In the genomic region with DNA sequence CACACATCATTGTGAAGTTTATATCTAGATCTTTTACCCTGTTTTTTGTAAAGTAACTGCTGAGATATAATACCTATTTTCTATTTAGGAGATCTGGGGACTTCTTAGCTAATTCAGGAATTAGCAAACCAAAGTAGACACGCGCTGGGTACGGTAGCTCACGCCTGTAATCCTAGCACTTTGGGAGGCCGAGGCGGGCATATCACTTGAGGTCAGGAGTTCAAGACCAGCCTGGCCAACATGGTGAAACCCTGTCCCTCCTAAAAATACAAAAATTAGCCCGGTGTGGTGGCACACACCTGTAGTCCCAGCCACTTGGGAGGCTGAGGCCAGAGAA, we compare ENCODE assay signal across 8 cellular contexts. TPM values are rescaled to one million over a fixed set of nuclear protein-coding genes. Genes with fewer than 3 reads are reported as not detected.
DNase-seq lines count a peak whose midpoint lies in the region; ATAC-seq and TF ChIP-seq lines count a peak whose summit lies in the region.
"Not testable (repeated sequence)": the region's sequence is repeated elsewhere in the genome, so short reads cannot be mapped to it uniquely, and the experiment has no call there.

No MANE protein-coding gene starts in this region.

- not testable (repeated sequence) for DNase-seq in Calu3; T-helper 2 cell treated with Interferon-gamma antibody and Interleukin-4, amounts not matched to agents 5 μg/mL and 100 μg/mL, for 36 hours (ENCODE audit: low spot score); esophagus muscularis mucosa (ENCODE audit: extremely low spot score); transverse colon

- intact Hi-C loops in Calu3 (cut with micrococcal nuclease; ENCODE audit: unreplicated experiment); esophagus muscularis mucosa (cut with DNase I); transverse colon (cut with DNase I; ENCODE audit: low total_unique reads): not testable (repeated sequence)

- not testable (repeated sequence) for H3K9me3 ChIP-seq in esophagus muscularis mucosa, neutrophil, transverse colon

- not testable (repeated sequence) for TF ChIP-seq CTCF in Calu3 (IDR thresholded peaks at IDR 0.05; ENCODE audit: unreplicated experiment); esophagus muscularis mucosa (IDR thresholded peaks at IDR 0.05); neutrophil (IDR thresholded peaks at IDR 0.05); transverse colon (IDR thresholded peaks at IDR 0.05)

- not testable (repeated sequence) for H3K4me3 Mint-ChIP-seq in Calu3 (ENCODE audit: low read depth, unreplicated experiment)
- H3K4me3 Mint-ChIP-seq in T-helper 2 cell treated with Interferon-gamma antibody and Interleukin-4, amounts not matched to agents 5 μg/mL and 100 μg/mL, for 36 hours: peak overlapping the region; percentile 79
- peak overlapping the region; percentile 83 for H3K4me3 Mint-ChIP-seq in activated naive CD8-positive, alpha-beta T cell

- not testable (repeated sequence) for BruUV-seq in Calu3 (replicated peaks; lab: Mats Ljungman, UMichigan)

- not testable (repeated sequence) for H3K36me3 ChIP-seq in esophagus muscularis mucosa, neutrophil, transverse colon

- H3K4me1 ChIP-seq in esophagus muscularis mucosa (peaks cover 0 to 30% (median 25%) of the 10 kb centered on the region in 4 donors), neutrophil (ENCODE audit: control insufficient read depth in 1 of 2, insufficient read depth in 1 of 2, low read depth in 1 of 2, low read length in 1 of 2) (peaks cover 32 to 38% of the 10 kb centered on the region in 2 experiments), transverse colon (peaks cover 0 to 22% (median 0%) of the 10 kb centered on the region in 4 donors)

- not testable (repeated sequence) for H3K27me3 Mint-ChIP-seq in Calu3 (ENCODE audit: unreplicated experiment); T-helper 2 cell treated with Interferon-gamma antibody and Interleukin-4, amounts not matched to agents 5 μg/mL and 100 μg/mL, for 36 hours (ENCODE audit: low read depth); activated naive CD8-positive, alpha-beta T cell

- not testable (repeated sequence) for TF ChIP-seq POLR2A in esophagus muscularis mucosa (IDR thresholded peaks at IDR 0.05; ENCODE audit: low read depth); transverse colon (IDR thresholded peaks at IDR 0.05)

- not testable (repeated sequence) for TF ChIP-seq EP300 in esophagus muscularis mucosa (IDR thresholded peaks at IDR 0.05); transverse colon (IDR thresholded peaks at IDR 0.05; ENCODE audit: low read depth)

- peak; percentile 20 for ATAC-seq in GM21515 (IDR thresholded peaks at IDR 0.05; ENCODE audit: unreplicated experiment)
- ATAC-seq in HG03378 (IDR thresholded peaks at IDR 0.05; ENCODE audit: unreplicated experiment): peak; percentile 18

- in situ Hi-C loops in transverse colon (cut with MboI; ENCODE audit: low pct_ligation_motif_present in 1 of 4, low pct_unique_long_range_greater_than_20kb in 1 of 4, low sequenced_read_pairs in 3 of 4): not testable (repeated sequence)

- CTCF ChIA-PET in Calu3 (lab: Charles Lee): not testable (repeated sequence)

- not testable (repeated sequence) for H3K36me3 Mint-ChIP-seq in Calu3 (ENCODE audit: insufficient read depth, unreplicated experiment)
- H3K36me3 Mint-ChIP-seq in T-helper 2 cell treated with Interferon-gamma antibody and Interleukin-4, amounts not matched to agents 5 μg/mL and 100 μg/mL, for 36 hours (ENCODE audit: low read depth): peaks cover 43% of the 10 kb centered on the region
- H3K36me3 Mint-ChIP-seq in activated naive CD8-positive, alpha-beta T cell: peaks cover 24% of the 10 kb centered on the region

- H3K4me1 Mint-ChIP-seq in Calu3 (ENCODE audit: low read depth, unreplicated experiment): peaks cover 10% of the 10 kb centered on the region
- H3K4me1 Mint-ChIP-seq in T-helper 2 cell treated with Interferon-gamma antibody and Interleukin-4, amounts not matched to agents 5 μg/mL and 100 μg/mL, for 36 hours (ENCODE audit: low read depth): peaks cover 61% of the 10 kb centered on the region
- H3K4me1 Mint-ChIP-seq in activated naive CD8-positive, alpha-beta T cell (ENCODE audit: low read depth): peaks cover 78% of the 10 kb centered on the region

- H3K27me3 ChIP-seq in esophagus muscularis mucosa, neutrophil, transverse colon: not testable (repeated sequence)

- WGBS in esophagus muscularis mucosa: 96% methylated on average over 7 of the region's 7 CpGs
- 73 to 83% methylated on average over 2 to 7 of the region's 7 CpGs for WGBS in transverse colon (ENCODE audit: low coverage in 1 of 2), 2 donors

- not testable (repeated sequence) for H3K4me3 ChIP-seq in esophagus muscularis mucosa; neutrophil (ENCODE audit: low read depth in 1 of 2, low read length in 1 of 2); transverse colon

- not testable (repeated sequence) for H3K9me3 Mint-ChIP-seq in Calu3 (ENCODE audit: low read depth, unreplicated experiment); T-helper 2 cell treated with Interferon-gamma antibody and Interleukin-4, amounts not matched to agents 5 μg/mL and 100 μg/mL, for 36 hours; activated naive CD8-positive, alpha-beta T cell (ENCODE audit: low read depth)

- peak overlapping the region; percentile 61 for H3K27ac Mint-ChIP-seq in Calu3 (ENCODE audit: unreplicated experiment)
- peak overlapping the region; percentile 94 for H3K27ac Mint-ChIP-seq in T-helper 2 cell treated with Interferon-gamma antibody and Interleukin-4, amounts not matched to agents 5 μg/mL and 100 μg/mL, for 36 hours
- peak overlapping the region; percentile 99 for H3K27ac Mint-ChIP-seq in activated naive CD8-positive, alpha-beta T cell

- H3K27ac ChIP-seq in esophagus muscularis mucosa (replicated peaks in 1 of 4) (peak overlapping the region; percentile 45 to 67 (median 52)), neutrophil (peak overlapping the region; percentile 86), transverse colon (peak overlapping the region; percentile 60 to 73 (median 71))

RNA-seq across cellular contexts. Expression of a gene that starts 23.0 kb away (rescaled TPM):
- total RNA-seq in Calu3 (2022) (7.1 and 10.0 TPM in 2 replicates), esophagus muscularis mucosa (10 to 100 TPM; 41.4 to 76.6 (median 48.1) TPM), transverse colon (10 to 100 TPM; 13.9 to 46.8 (median 27.5) TPM)
